ENCODE assay signal across 15 cellular contexts in genomic region chrX:150627957-150628356, GRCh38.
"Had no signal": no experiment of that assay in that cellular context is flagged by ENCODE, and none has a peak within 500 bp of the region (broad histone marks: within the 10 kb centered on the region; RNA-seq: fewer than 3 reads in every experiment).

No MANE protein-coding gene starts in this region.

- H3K4me1 ChIP-seq: adrenal gland, gastrocnemius medialis, sigmoid colon, stomach had no signal

- ATAC-seq: gastrocnemius medialis, left ventricle myocardium superior, T-helper 17 cell had no signal

- H3K36me3 ChIP-seq: adrenal gland, sigmoid colon had no signal

- H3K9me3 ChIP-seq: adrenal gland, gastrocnemius medialis, sigmoid colon, stomach, thoracic aorta had no signal

- H3K4me3 ChIP-seq: adrenal gland, gastrocnemius medialis, sigmoid colon, stomach, thoracic aorta had no signal

- H3K27me3 ChIP-seq: adrenal gland, gastrocnemius medialis, sigmoid colon, stomach had no signal

- H3K27ac ChIP-seq: adrenal gland, epithelial cell of prostate, gastrocnemius medialis, sigmoid colon, stomach, thoracic aorta had no signal

- DNase-seq: activated CD4-positive, alpha-beta T cell treated with anti-CD3 and anti-CD28 coated beads, Interleukin-2, amount 50 U/mL, for 4 hours; activated naive CD4-positive, alpha-beta T cell treated with anti-CD3 and anti-CD28 coated beads for 36 hours; adrenal gland; caudate nucleus; cortex of kidney; effector memory CD4-positive, alpha-beta T cell; gastrocnemius medialis; left ventricle myocardium superior; sigmoid colon; stimulated activated CD4-positive, alpha-beta T cell treated with anti-CD3 and anti-CD28 coated beads, Interleukin-12 subunit alpha, Interleukin-12 subunit beta, amount 100 ng/mL, for 4 hours; stimulated activated CD8-positive, alpha-beta memory T cell treated with anti-CD3 and anti-CD28 coated beads, Interleukin-4, amount 100 ng/mL, for 48 hours; stomach; T-helper 17 cell had no signal
